ENCODE assay signal across 8 cellular contexts in the genomic region with DNA sequence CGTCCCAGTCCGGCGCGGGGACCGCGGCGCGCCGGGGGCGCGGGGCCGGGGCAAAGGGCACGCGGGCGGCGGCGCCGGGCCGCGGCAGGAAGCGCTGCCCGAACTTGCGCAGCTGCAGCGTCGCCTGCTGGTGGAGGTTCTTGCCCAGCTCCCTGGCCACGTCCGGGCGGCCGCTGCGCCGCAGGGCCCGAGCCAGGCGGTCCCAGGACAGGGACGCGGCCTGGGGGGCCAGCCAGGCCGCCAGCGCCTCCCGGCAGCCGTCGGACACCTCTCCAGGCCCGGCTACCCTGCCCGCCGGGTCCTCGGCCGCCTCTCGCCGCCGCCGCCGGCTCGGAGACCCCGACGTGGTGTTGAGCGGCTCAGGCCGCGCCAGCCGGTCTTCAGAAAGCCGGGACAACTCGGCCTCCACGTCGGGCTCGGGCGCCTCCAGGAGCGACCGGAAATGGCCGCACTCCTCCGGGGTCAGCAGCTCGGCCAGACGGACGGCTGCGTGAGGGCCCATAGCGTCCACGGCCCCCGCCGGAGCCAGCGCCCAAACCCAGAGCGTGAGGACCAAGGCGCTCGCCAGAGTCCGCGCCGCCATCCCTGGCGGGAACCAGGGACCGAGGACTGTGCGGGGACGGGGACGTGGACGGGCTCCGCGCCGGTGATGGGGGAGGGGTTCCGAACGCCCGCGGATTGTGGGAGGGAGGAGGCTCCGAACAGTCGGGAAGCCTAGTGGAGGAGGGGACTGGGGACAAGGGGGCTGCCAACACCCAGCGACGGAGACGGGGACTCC. TPM values are rescaled to one million over a fixed set of nuclear protein-coding genes. Genes with fewer than 3 reads are reported as not detected.
A peak's percentile ranks its signal among the peaks of the same experiment; 100 is the strongest.
DNase-seq lines count a peak whose midpoint lies in the region; ATAC-seq and TF ChIP-seq lines count a peak whose summit lies in the region.

No MANE protein-coding gene starts in this region.

- no peaks in the 10 kb centered on the region for H3K27me3 ChIP-seq in adrenal gland
- peaks cover 0 to 37% (median 12%) of the 10 kb centered on the region in 7 donors for H3K27me3 ChIP-seq in heart right ventricle
- no peaks in the 10 kb centered on the region for H3K27me3 ChIP-seq in upper lobe of right lung

- 9 to 30% (median 11%) methylated on average over 10 to 100 of the region's 100 CpGs for WGBS in adrenal gland, 4 donors
- WGBS in heart right ventricle, 2 donors = 4% methylated on average over 83 to 100 of the region's 100 CpGs

- H3K4me3 ChIP-seq in adrenal gland (peak overlapping the region in 2 of 4 donors; percentile 10 to 53), heart right ventricle (peak overlapping the region; percentile 27 to 72 (median 66)), upper lobe of right lung (peak overlapping the region; percentile 60)

- TF ChIP-seq POLR2A in adrenal gland (IDR thresholded peaks at IDR 0.05) = no peak

- no peaks in the 10 kb centered on the region for H3K9me3 ChIP-seq in adrenal gland (replicated peaks in 1 of 3)
- H3K9me3 ChIP-seq in heart right ventricle = no peaks in the 10 kb centered on the region
- no peaks in the 10 kb centered on the region for H3K9me3 ChIP-seq in upper lobe of right lung

- intact Hi-C loops in adrenal gland (cut with DNase I) = no loop called here
- intact Hi-C loops in heart right ventricle (cut with DNase I) = loop anchor here in 8 of 10 donors (5.0 to 10.0 kb wide), 6 partner anchors 60 to 392 kb away; a partner anchor contains a TSS
- intact Hi-C loops in upper lobe of right lung (cut with DNase I) = no loop called here

- ATAC-seq in HG02885 (IDR thresholded peaks at IDR 0.05; ENCODE audit: poor library complexity, unreplicated experiment) (peak; percentile 43), heart right ventricle (peak; percentile 77 to 94 (median 86)), upper lobe of right lung (peak; percentile 94), HG03457 (IDR thresholded peaks at IDR 0.05; ENCODE audit: unreplicated experiment) (no peak)

- TF ChIP-seq CTCF in adrenal gland (IDR thresholded peaks at IDR 0.05) (peak in 3 of 6 experiments; percentile 53 to 77 (median 61)), heart right ventricle (IDR thresholded peaks at IDR 0.05) (peak; percentile 40 to 80 (median 58)), upper lobe of right lung (IDR thresholded peaks at IDR 0.05) (peak; percentile 51)

- H3K36me3 ChIP-seq in adrenal gland (replicated peaks in 1 of 2) (no peaks in the 10 kb centered on the region), heart right ventricle (no peaks in the 10 kb centered on the region), upper lobe of right lung (no peaks in the 10 kb centered on the region)

- peaks cover 0 to 3% of the 10 kb centered on the region in 2 donors for H3K4me1 ChIP-seq in adrenal gland (replicated peaks in 1 of 2)
- peaks cover 0 to 25% (median 3%) of the 10 kb centered on the region in 9 donors for H3K4me1 ChIP-seq in heart right ventricle
- H3K4me1 ChIP-seq in upper lobe of right lung = peaks cover 4% of the 10 kb centered on the region

- H3K27ac ChIP-seq in adrenal gland = peak overlapping the region in 4 of 5 donors; percentile 8 to 75 (median 60)
- peak overlapping the region; percentile 59 to 92 (median 88) for H3K27ac ChIP-seq in heart right ventricle
- peak overlapping the region; percentile 84 for H3K27ac ChIP-seq in upper lobe of right lung

- peak; percentile 77 for DNase-seq in Ammon's horn (ENCODE audit: low spot score)
- peak; percentile 79 for DNase-seq in SW480 (ENCODE audit: low spot score)
- peak; percentile 57 to 75 (median 64) for DNase-seq in adrenal gland
- DNase-seq in heart right ventricle = peak; percentile 73 to 88
- peak; percentile 48 for DNase-seq in pons (ENCODE audit: low spot score)
- DNase-seq in upper lobe of right lung = peak; percentile 92

RNA-seq across cellular contexts. Expression of a gene that starts 34.0 kb away (rescaled TPM):
- total RNA-seq in adrenal gland (under 1 TPM in 7 of 8 donors, not detected in 1; 0.23 to 0.32 (median 0.26) TPM), heart right ventricle (under 1 TPM; 0.24 to 0.69 (median 0.41) TPM), upper lobe of right lung (1.5 TPM)
- polyA plus RNA-seq in adrenal gland (under 1 TPM; 0.04 to 0.17 (median 0.16) TPM), heart right ventricle (under 1 TPM; 0.22 TPM)

Comparison
In these comparisons a context has a peak if more than half of its experiments do, and no peak if none do; other contexts are left out.
1. intact Hi-C loops: an anchor here in heart right ventricle (5.0 to 10.0 kb wide); none called in adrenal gland and upper lobe of right lung.